In the genomic region with DNA sequence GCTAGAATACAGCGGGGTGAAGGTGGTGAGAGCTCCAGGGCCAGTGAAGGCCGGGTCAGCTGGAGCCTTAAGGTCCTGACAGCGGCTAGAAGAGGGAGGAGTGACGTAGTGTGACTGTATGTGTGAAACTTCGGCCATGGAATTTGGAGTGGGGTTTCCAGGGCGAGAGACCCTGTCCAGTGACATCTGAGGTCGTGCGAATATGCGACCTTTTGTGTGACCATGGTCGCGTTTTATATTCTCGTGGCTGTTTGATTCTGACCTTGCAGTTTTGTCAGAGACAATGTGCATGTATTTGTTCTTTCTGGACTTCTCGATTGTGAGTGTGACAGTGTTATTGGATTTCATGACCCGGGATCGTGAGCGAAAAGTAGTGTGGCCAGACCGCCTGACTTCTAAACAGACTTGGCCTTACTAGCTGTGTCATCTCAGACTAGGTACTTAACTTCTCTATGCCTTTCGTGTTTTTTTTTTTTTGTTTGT, we compare ENCODE assay signal across 8 cellular contexts. TPM values are rescaled to one million over a fixed set of nuclear protein-coding genes. Genes with fewer than 3 reads are reported as not detected.
DNase-seq lines count a peak whose midpoint lies in the region; ATAC-seq, FAIRE-seq and TF ChIP-seq lines count a peak whose summit lies in the region.

No MANE protein-coding gene starts in this region.

- ATAC-seq in HG03378 (IDR thresholded peaks at IDR 0.05; ENCODE audit: unreplicated experiment), result peak; percentile 4
- no peak for ATAC-seq in activated CD8-positive, alpha-beta T cell treated with anti-CD3 and anti-CD28 coated beads for 36 hours
- no peak for ATAC-seq in GM19351 (IDR thresholded peaks at IDR 0.05; ENCODE audit: unreplicated experiment)

- WGBS in iPS DF 6.9 (ENCODE audit: insufficient coverage, insufficient read length), result no CpG with 5 or more reads among the region's 18 CpGs
- 31 to 52% (median 41%) methylated on average over 18 of the region's 18 CpGs for WGBS in small intestine, 3 donors

- no peaks in the 10 kb centered on the region; the same call in 1 of the 2 replicates for H3K36me3 ChIP-seq in iPS DF 6.9 (ENCODE audit: control insufficient read depth, insufficient read depth, low read length)
- no peaks in the 10 kb centered on the region for H3K36me3 ChIP-seq in small intestine (ENCODE audit: control insufficient read depth in 2 of 2, insufficient read depth in 2 of 2, low read length in 2 of 2)

- peaks cover 14% of the 10 kb centered on the region for H3K9me3 Mint-ChIP-seq in activated CD8-positive, alpha-beta T cell treated with anti-CD3 and anti-CD28 coated beads for 36 hours

- CTCF ChIA-PET in activated CD8-positive, alpha-beta T cell treated with anti-CD3 and anti-CD28 coated beads for 36 hours (lab: Charles Lee), result interaction anchor here (1.4 kb wide), 1 partner anchor 97 kb away, joined by 3 read pairs; a partner anchor contains a TSS

- DNase-seq in activated CD8-positive, alpha-beta T cell treated with anti-CD3 and anti-CD28 coated beads for 36 hours, result no peak
- DNase-seq in iPS DF 6.9 (ENCODE audit: low read depth, low spot score) (no peak), small intestine (no peak), NCI-H1105 treated with DMSO at 0.1 percent for 48 hours (lab: John Stamatoyannopoulos, UW) (no peak), RPMI8226 (no peak)
- DNase-seq in stimulated activated CD4-positive, alpha-beta T cell treated with anti-CD3 and anti-CD28 coated beads, Interleukin-2, amount 100 ng/mL, for 24 hours, result no peak

- TF ChIP-seq CTCF in activated CD8-positive, alpha-beta T cell treated with anti-CD3 and anti-CD28 coated beads for 36 hours (IDR thresholded peaks at IDR 0.05), result no peak

- H3K36me3 Mint-ChIP-seq in activated CD8-positive, alpha-beta T cell treated with anti-CD3 and anti-CD28 coated beads for 36 hours (ENCODE audit: low read depth), result peaks cover 34% of the 10 kb centered on the region

- POLR2A ChIA-PET in activated CD8-positive, alpha-beta T cell treated with anti-CD3 and anti-CD28 coated beads for 36 hours (lab: Charles Lee), result interaction anchor here (0.6 to 2.4 kb wide), 6 partner anchors 13 to 667 kb away, joined by 3 to 11 read pairs (median 6); a partner anchor contains a TSS

- H3K27ac Mint-ChIP-seq in activated CD8-positive, alpha-beta T cell treated with anti-CD3 and anti-CD28 coated beads for 36 hours, result peak overlapping the region; percentile 92

- H3K9me3 ChIP-seq in iPS DF 6.9 (ENCODE audit: control insufficient read depth, insufficient read depth, low read length), result no peaks in the 10 kb centered on the region
- no peaks in the 10 kb centered on the region for H3K9me3 ChIP-seq in small intestine (ENCODE audit: control insufficient read depth, low read depth)

- H3K4me3 Mint-ChIP-seq in activated CD8-positive, alpha-beta T cell treated with anti-CD3 and anti-CD28 coated beads for 36 hours, result peak overlapping the region; percentile 85

- H3K27ac ChIP-seq in iPS DF 6.9 (ENCODE audit: low read length) (no peak overlapping the region), small intestine (ENCODE audit: low read depth in 1 of 2, low read length in 1 of 2) (peak overlapping the region; percentile 64 to 88)

- peaks cover 22% of the 10 kb centered on the region for H3K4me1 Mint-ChIP-seq in activated CD8-positive, alpha-beta T cell treated with anti-CD3 and anti-CD28 coated beads for 36 hours (ENCODE audit: low read depth)

- H3K4me1 ChIP-seq in iPS DF 6.9 (ENCODE audit: control insufficient read depth, insufficient read depth, low read length) (no peaks in the 10 kb centered on the region), small intestine (ENCODE audit: control insufficient read depth in 2 of 2, insufficient read depth in 1 of 2, low read depth in 1 of 2, low read length in 1 of 2) (peaks cover 1 to 2% of the 10 kb centered on the region in 2 donors)

- H3K4me3 ChIP-seq in iPS DF 6.9 (ENCODE audit: low read length), result peak overlapping the region; percentile 12; the same call in 1 of the 2 replicates
- peak overlapping the region in 1 of 2 donors; percentile 67 for H3K4me3 ChIP-seq in small intestine (ENCODE audit: low read depth in 1 of 2, low read length in 2 of 2)

- H3K27me3 ChIP-seq in iPS DF 6.9 (ENCODE audit: control insufficient read depth, insufficient read depth, low read length) (no peaks in the 10 kb centered on the region), small intestine (ENCODE audit: control insufficient read depth in 2 of 2, insufficient read depth in 2 of 2, low read length in 2 of 2) (no peaks in the 10 kb centered on the region)

- H3K27me3 Mint-ChIP-seq in activated CD8-positive, alpha-beta T cell treated with anti-CD3 and anti-CD28 coated beads for 36 hours, result no peaks in the 10 kb centered on the region

- intact Hi-C loops in activated CD8-positive, alpha-beta T cell treated with anti-CD3 and anti-CD28 coated beads for 36 hours (cut with micrococcal nuclease), result loop anchor here (10.0 kb wide), 2 partner anchors 153 to 317 kb away; no protein-coding TSS in a partner anchor

- no peak for FAIRE-seq in small intestine (lab: Jason Lieb, UNC)

RNA-seq across cellular contexts. Expression of a gene that starts 0.4 kb away (rescaled TPM):
- total RNA-seq in activated CD8-positive, alpha-beta T cell treated with anti-CD3 and anti-CD28 coated beads for 36 hours, result 10 to 100 TPM in 1 of 2 experiments, 1 to 10 TPM in 1; 7.5 to 11.3 TPM
- polyA plus RNA-seq in small intestine, result 1 to 10 TPM in 2 of 3 donors, under 1 TPM in 1; 0.89 to 1.3 (median 1.1) TPM

RNA-seq across cellular contexts. Expression of a gene that starts 1.5 kb away (rescaled TPM):
- 1 to 10 TPM; 5.2 to 5.3 TPM for total RNA-seq in activated CD8-positive, alpha-beta T cell treated with anti-CD3 and anti-CD28 coated beads for 36 hours
- polyA plus RNA-seq in small intestine, result 1 to 10 TPM; 1.4 to 2.2 (median 1.8) TPM

RNA-seq across cellular contexts. Expression of a gene that starts 39.1 kb away (rescaled TPM):
- total RNA-seq in activated CD8-positive, alpha-beta T cell treated with anti-CD3 and anti-CD28 coated beads for 36 hours, result 1 to 10 TPM; 3.5 to 3.8 TPM
- polyA plus RNA-seq in small intestine, result 1 to 10 TPM in 1 of 3 donors, under 1 TPM in 2; 0.22 to 1.9 (median 0.27) TPM
